11 cellular contexts compared by ENCODE assay signal in the genomic region with DNA sequence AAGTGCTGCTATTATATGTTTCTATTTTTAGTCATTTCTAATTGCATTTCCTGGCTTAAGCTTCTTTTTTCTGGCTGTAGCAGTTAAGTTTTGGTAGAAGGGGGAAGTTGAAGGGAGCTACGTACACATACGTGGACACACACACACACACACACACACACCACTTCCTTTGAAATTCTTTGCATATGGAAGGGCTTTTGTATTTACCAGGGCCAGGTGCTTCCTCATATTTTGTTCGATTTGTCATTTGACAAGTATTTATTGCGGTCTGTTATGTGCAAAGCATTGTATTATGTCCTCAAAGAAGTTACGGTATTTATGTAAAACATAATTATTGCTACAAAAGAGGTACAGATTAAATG.
DNase-seq lines count a peak whose midpoint lies in the region; ATAC-seq and TF ChIP-seq lines count a peak whose summit lies in the region.
"Had no signal": no experiment of that assay in that cellular context is flagged by ENCODE, and none has a peak within 500 bp of the region (broad histone marks: within the 10 kb centered on the region; RNA-seq: fewer than 3 reads in every experiment).

No MANE protein-coding gene starts in this region.

- no peak overlapping the region for H3K4me3 Mint-ChIP-seq in activated naive CD4-positive, alpha-beta T cell treated with anti-CD3 and anti-CD28 coated beads for 36 hours
- no peak overlapping the region for H3K4me3 Mint-ChIP-seq in H9
- H3K4me3 Mint-ChIP-seq: neural crest cell had no signal

- H3K4me1 ChIP-seq in upper lobe of left lung (peaks cover 12 to 24% (median 20%) of the 10 kb centered on the region in 4 donors), tibial artery (peaks cover 0 to 23% (median 10%) of the 10 kb centered on the region in 4 donors), H9 (ENCODE audit: insufficient read depth, low read length) (no peaks in the 10 kb centered on the region)

- TF ChIP-seq CTCF in upper lobe of left lung (IDR thresholded peaks at IDR 0.05) (no peak), tibial artery (IDR thresholded peaks at IDR 0.05) (no peak), H9 (conservative IDR thresholded peaks at IDR 0.05) (no peak)

- H2AFZ ChIP-seq in H9 (ENCODE audit: low read length): no peak overlapping the region

- no peak overlapping the region for H4K8ac ChIP-seq in H9 (replicated peaks; ENCODE audit: insufficient read length, low read depth, low read length)

- H3K4me3 ChIP-seq in upper lobe of left lung: no peak overlapping the region
- no peak overlapping the region for H3K4me3 ChIP-seq in tibial artery

- H3K27ac Mint-ChIP-seq in activated naive CD4-positive, alpha-beta T cell treated with anti-CD3 and anti-CD28 coated beads, Interleukin-2, amount 50 U/mL, for 72 hours: peak overlapping the region; percentile 82 to 98
- no peak overlapping the region for H3K27ac Mint-ChIP-seq in activated naive CD4-positive, alpha-beta T cell treated with anti-CD3 and anti-CD28 coated beads for 36 hours
- H3K27ac Mint-ChIP-seq in H9: no peak overlapping the region

- H3K14ac ChIP-seq in H9 (ENCODE audit: insufficient read depth, low read length): no peak overlapping the region

- H3K4ac ChIP-seq in H9 (ENCODE audit: low read depth, low read length): no peak overlapping the region

- H2AK5ac ChIP-seq in H9 (ENCODE audit: insufficient read length, low read length): no peak overlapping the region

- no peak overlapping the region for H3K18ac ChIP-seq in H9 (ENCODE audit: insufficient read length, low read depth, low read length)

- no peak overlapping the region for H4K5ac ChIP-seq in H9 (ENCODE audit: insufficient read length, low read depth, low read length)

- no peak for ATAC-seq in activated naive CD4-positive, alpha-beta T cell treated with anti-CD3 and anti-CD28 coated beads, Interleukin-2, amount 50 U/mL, for 72 hours
- peak; percentile 42 to 50 for ATAC-seq in left cardiac atrium
- ATAC-seq in upper lobe of left lung (ENCODE audit: low FRiP score in 2 of 2): peak; percentile 74 to 75
- ATAC-seq in HG03025 (IDR thresholded peaks at IDR 0.05; ENCODE audit: low FRiP score, unreplicated experiment): no peak

- no peak overlapping the region for H2BK20ac ChIP-seq in H9 (ENCODE audit: low read depth, low read length, poor library complexity, severe bottlenecking)

- no peak overlapping the region for H3K9ac ChIP-seq in H9 (ENCODE audit: extremely low read depth, insufficient read length, low read length)

- H3K36me3 Mint-ChIP-seq in activated naive CD4-positive, alpha-beta T cell treated with anti-CD3 and anti-CD28 coated beads, Interleukin-2, amount 50 U/mL, for 72 hours: peaks cover 35 to 62% of the 10 kb centered on the region in 2 donors
- peaks cover 31% of the 10 kb centered on the region for H3K36me3 Mint-ChIP-seq in activated naive CD4-positive, alpha-beta T cell treated with anti-CD3 and anti-CD28 coated beads for 36 hours (ENCODE audit: low read depth)
- H3K36me3 Mint-ChIP-seq in H9 (ENCODE audit: insufficient read depth in 1 of 3, low read depth in 3 of 3): no peaks in the 10 kb centered on the region

- H3K27me3 ChIP-seq in upper lobe of left lung: no peaks in the 10 kb centered on the region
- no peaks in the 10 kb centered on the region for H3K27me3 ChIP-seq in tibial artery
- no peaks in the 10 kb centered on the region for H3K27me3 ChIP-seq in H9 (ENCODE audit: insufficient read depth, low read length)

- H3K79me2 ChIP-seq in H9 (ENCODE audit: insufficient read depth, low read length): no peaks in the 10 kb centered on the region

- H4K91ac ChIP-seq in H9 (ENCODE audit: insufficient read length, low read depth, low read length): no peak overlapping the region

- H3K23ac ChIP-seq in H9 (ENCODE audit: insufficient read length, low read depth, low read length): no peak overlapping the region

- H2BK15ac ChIP-seq in H9 (ENCODE audit: low read depth, low read length): no peak overlapping the region

- no peak for TF ChIP-seq EP300 in upper lobe of left lung (IDR thresholded peaks at IDR 0.05)

- H3K27ac ChIP-seq in upper lobe of left lung (peak overlapping the region; percentile 2 to 70 (median 62)), tibial artery (no peak overlapping the region), H9 (ENCODE audit: insufficient read length, low read depth, low read length) (no peak overlapping the region)

- DNase-seq in activated naive CD4-positive, alpha-beta T cell treated with anti-CD3 and anti-CD28 coated beads, Interleukin-2, amount 50 U/mL, for 72 hours (ENCODE audit: low spot score in 2 of 2): no peak
- DNase-seq in activated naive CD4-positive, alpha-beta T cell treated with anti-CD3 and anti-CD28 coated beads for 36 hours: no peak
- peak; percentile 81 for DNase-seq in SKM-1 (lab: John Stamatoyannopoulos, UW; ENCODE audit: unreplicated experiment)
- DNase-seq in left cardiac atrium: no peak
- no peak for DNase-seq in upper lobe of left lung
- no peak for DNase-seq in tibial artery
- DNase-seq in H9: no peak
- DNase-seq: DND-41; NK-92 treated with Interleukin-12 subunit alpha and Interleukin-12 subunit beta, amount 100 ng/mL, for 24 hours had no signal

- no peaks in the 10 kb centered on the region for H3K79me1 ChIP-seq in H9 (ENCODE audit: insufficient read depth, low read depth, low read length, poor library complexity, severe bottlenecking)

- no peaks in the 10 kb centered on the region for H4K20me1 ChIP-seq in H9 (ENCODE audit: control insufficient read depth, insufficient read depth, insufficient read length)

- no peak overlapping the region for H2BK12ac ChIP-seq in H9 (ENCODE audit: insufficient read length, low read depth, low read length)

- no peak overlapping the region for H2BK120ac ChIP-seq in H9 (ENCODE audit: low read depth, low read length, poor library complexity, severe bottlenecking)

- H3K4me2 ChIP-seq in H9 (ENCODE audit: insufficient read depth, insufficient read length, low read length): no peak overlapping the region

- H3K56ac ChIP-seq in H9 (ENCODE audit: insufficient read length, low read depth, low read length): no peak overlapping the region

- intact Hi-C loops in activated naive CD4-positive, alpha-beta T cell treated with anti-CD3 and anti-CD28 coated beads for 36 hours (cut with micrococcal nuclease): loop anchor here (2.0 kb wide), 1 partner anchor 34 kb away; no protein-coding TSS in a partner anchor
- intact Hi-C loops in left cardiac atrium (cut with DNase I) (no loop called here), tibial artery (cut with DNase I; ENCODE audit: low total_unique reads) (no loop called here)

- no peak for TF ChIP-seq POLR2A in upper lobe of left lung (IDR thresholded peaks at IDR 0.05)

- H3K23me2 ChIP-seq in H9 (ENCODE audit: insufficient read length, low read depth, low read length, poor library complexity, severe bottlenecking): no peaks in the 10 kb centered on the region

- H3K27me3 Mint-ChIP-seq in activated naive CD4-positive, alpha-beta T cell treated with anti-CD3 and anti-CD28 coated beads for 36 hours (ENCODE audit: low read depth): no peaks in the 10 kb centered on the region
- H3K27me3 Mint-ChIP-seq in H9 (ENCODE audit: low read depth): no peaks in the 10 kb centered on the region

- H2BK5ac ChIP-seq in H9 (ENCODE audit: insufficient read length, low read length): no peak overlapping the region

- peaks cover 4 to 14% (median 6%) of the 10 kb centered on the region in 4 donors for H3K36me3 ChIP-seq in upper lobe of left lung
- H3K36me3 ChIP-seq in tibial artery: no peaks in the 10 kb centered on the region

- H3K9me3 Mint-ChIP-seq in activated naive CD4-positive, alpha-beta T cell treated with anti-CD3 and anti-CD28 coated beads, Interleukin-2, amount 50 U/mL, for 72 hours: peaks cover 0 to 6% of the 10 kb centered on the region in 2 donors
- H3K9me3 Mint-ChIP-seq in activated naive CD4-positive, alpha-beta T cell treated with anti-CD3 and anti-CD28 coated beads for 36 hours: no peaks in the 10 kb centered on the region
- H3K9me3 Mint-ChIP-seq in H9: no peaks in the 10 kb centered on the region
- H3K9me3 Mint-ChIP-seq: neural crest cell had no signal

- H3K9me3 ChIP-seq in upper lobe of left lung: no peaks in the 10 kb centered on the region
- H3K9me3 ChIP-seq in tibial artery: no peaks in the 10 kb centered on the region
- no peaks in the 10 kb centered on the region for H3K9me3 ChIP-seq in H9 (ENCODE audit: control insufficient read depth, low read depth, low read length)

- 13 to 21% methylated on average over 5 of the region's 5 CpGs for WGBS in upper lobe of left lung, 2 donors
- WGBS in H9 (ENCODE audit: extremely low coverage, insufficient read length, low lambda C conversion rate): no CpG with 5 or more reads among the region's 5 CpGs

- H3T11ph ChIP-seq in H9 (ENCODE audit: low read length): no peak overlapping the region

- CTCF ChIA-PET in activated naive CD4-positive, alpha-beta T cell treated with anti-CD3 and anti-CD28 coated beads for 36 hours (lab: Charles Lee): interaction anchor here (0.9 to 1.2 kb wide), 3 partner anchors 13 to 37 kb away, joined by 3 read pairs; no protein-coding TSS in a partner anchor

- peaks cover 37% of the 10 kb centered on the region for H3K4me1 Mint-ChIP-seq in activated naive CD4-positive, alpha-beta T cell treated with anti-CD3 and anti-CD28 coated beads for 36 hours (ENCODE audit: low read depth)
- H3K4me1 Mint-ChIP-seq in H9: peaks cover 8 to 12% of the 10 kb centered on the region in 2 experiments

Comparison
In these comparisons a context has a peak if more than half of its experiments do, and no peak if none do; other contexts are left out.
1. H3K27ac Mint-ChIP-seq: peak in activated naive CD4-positive, alpha-beta T cell treated with anti-CD3 and anti-CD28 coated beads, Interleukin-2, amount 50 U/mL, for 72 hours (2 of 2); none in activated naive CD4-positive, alpha-beta T cell treated with anti-CD3 and anti-CD28 coated beads for 36 hours (single experiment) and H9 (0 of 3).
2. ATAC-seq: peak in left cardiac atrium (2 of 2) and upper lobe of left lung (2 of 2); none in activated naive CD4-positive, alpha-beta T cell treated with anti-CD3 and anti-CD28 coated beads, Interleukin-2, amount 50 U/mL, for 72 hours (0 of 2) and HG03025 (single experiment).
3. H3K27ac ChIP-seq: peak in upper lobe of left lung (4 of 4); none in tibial artery (0 of 2) and H9 (single experiment).